Comparison of ENCODE assay signal across 18 cellular contexts in genomic region chr7:134893920-134894319, GRCh38.
A peak's percentile ranks its signal among the peaks of the same experiment; 100 is the strongest.
DNase-seq lines count a peak whose midpoint lies in the region; ATAC-seq and TF ChIP-seq lines count a peak whose summit lies in the region.
"Had no signal": no experiment of that assay in that cellular context is flagged by ENCODE, and none has a peak within 500 bp of the region (broad histone marks: within the 10 kb centered on the region; RNA-seq: fewer than 3 reads in every experiment).

No MANE protein-coding gene starts in this region.

- H3K4me1 ChIP-seq in right cardiac atrium (ENCODE audit: control insufficient read depth, insufficient read depth, low read length), result peaks cover 10% of the 10 kb centered on the region
- peaks cover 49% of the 10 kb centered on the region for H3K4me1 ChIP-seq in osteoblast (ENCODE audit: insufficient read depth, low read length)
- H3K4me1 ChIP-seq: upper lobe of right lung had no signal

- H2AFZ ChIP-seq in osteoblast (ENCODE audit: low read length), result no peak overlapping the region

- H3K4me2 ChIP-seq in osteoblast (ENCODE audit: insufficient read depth, low read length), result peak overlapping the region; percentile 83

- intact Hi-C loops in right cardiac atrium (cut with DNase I) (loop anchor here in 1 of 4 donors (5.0 kb wide), 1 partner anchor 43 kb away; no protein-coding TSS in a partner anchor), cardiac septum (cut with DNase I) (loop anchor here (2.0 kb wide), 1 partner anchor 39 kb away; no protein-coding TSS in a partner anchor), posterior vena cava (cut with DNase I) (no loop called here)

- peaks cover 77% of the 10 kb centered on the region for H4K20me1 ChIP-seq in osteoblast (ENCODE audit: insufficient read depth, low read length)

- DNase-seq in right cardiac atrium (no peak), cardiac septum (ENCODE audit: low spot score) (no peak), fibroblast of the aortic adventitia (ENCODE audit: low read depth) (no peak), osteoblast (ENCODE audit: insufficient read length, low spot score, missing footprints) (no peak), SIG-M5 (lab: John Stamatoyannopoulos, UW) (no peak), posterior vena cava (ENCODE audit: low spot score) (no peak)
- DNase-seq: activated CD4-positive, alpha-beta T cell treated with anti-CD3 and anti-CD28 coated beads, Interleukin-2, amount 10 ng/mL, durations not matched to agents 7 days and 5 days; activated naive CD4-positive, alpha-beta T cell treated with Interleukin-2 at 50 U/mL for 16 hours; CD8-positive, alpha-beta T cell; naive thymus-derived CD8-positive, alpha-beta T cell; NCI-H2107; NCI-H69; stimulated activated CD4-positive, alpha-beta T cell treated with anti-CD3 and anti-CD28 coated beads, Interleukin-4, amount 100 ng/mL, for 1 hour; stimulated activated CD8-positive, alpha-beta memory T cell treated with anti-CD3 and anti-CD28 coated beads, Interleukin-4, amount 100 ng/mL, for 48 hours; upper lobe of right lung had no signal

- H3K9me3 ChIP-seq in right cardiac atrium (ENCODE audit: control insufficient read depth, low read length) (no peaks in the 10 kb centered on the region), osteoblast (ENCODE audit: low read depth, low read length) (no peaks in the 10 kb centered on the region)

- TF ChIP-seq CTCF in fibroblast of the aortic adventitia (IDR thresholded peaks at IDR 0.05; ENCODE audit: insufficient read depth, low read length) (no peak), osteoblast (IDR thresholded peaks at IDR 0.05; ENCODE audit: extremely low read depth, low read depth, low read length) (no peak)

- H3K36me3 ChIP-seq in osteoblast (ENCODE audit: insufficient read depth, low read length), result peaks cover 77% of the 10 kb centered on the region
- H3K36me3 ChIP-seq: upper lobe of right lung had no signal

- peaks cover 92% of the 10 kb centered on the region for H3K79me2 ChIP-seq in osteoblast (ENCODE audit: insufficient read depth, low read length)

- H3K4me3 ChIP-seq in right cardiac atrium (ENCODE audit: low read length) (peak overlapping the region; percentile 39), fibroblast of the aortic adventitia (ENCODE audit: low read depth, low read length) (peak overlapping the region; percentile 14), osteoblast (ENCODE audit: insufficient read depth, low read length) (no peak overlapping the region)
- H3K4me3 ChIP-seq: K562 had no signal

- 84% methylated on average over 7 of the region's 7 CpGs for WGBS in right cardiac atrium

- ATAC-seq in right cardiac atrium, result no peak
- no peak for ATAC-seq in HG02973 (IDR thresholded peaks at IDR 0.05; ENCODE audit: unreplicated experiment)
- ATAC-seq in HG02884 (IDR thresholded peaks at IDR 0.05; ENCODE audit: unreplicated experiment), result no peak
- ATAC-seq: CD8-positive, alpha-beta T cell; K562; naive thymus-derived CD8-positive, alpha-beta T cell; upper lobe of right lung had no signal

- H3K27me3 ChIP-seq in right cardiac atrium (ENCODE audit: control insufficient read depth, insufficient read depth) (no peaks in the 10 kb centered on the region), osteoblast (ENCODE audit: insufficient read depth, low read length) (no peaks in the 10 kb centered on the region)
- H3K27me3 ChIP-seq: upper lobe of right lung had no signal

- H3K27ac ChIP-seq in right cardiac atrium (ENCODE audit: low read length), result no peak overlapping the region
- peak overlapping the region; percentile 86 for H3K27ac ChIP-seq in osteoblast (ENCODE audit: low read depth, low read length)
- H3K27ac ChIP-seq: upper lobe of right lung had no signal
